8 cellular contexts compared by ENCODE assay signal in genomic region chr12:124744659-124745467, GRCh38.
DNase-seq lines count a peak whose midpoint lies in the region; ATAC-seq, FAIRE-seq and TF ChIP-seq lines count a peak whose summit lies in the region.

No MANE protein-coding gene starts in this region.

- intact Hi-C loops in right lobe of liver (cut with DNase I) = no loop called here
- intact Hi-C loops in activated T-helper 2 cell treated with anti-CD3 and anti-CD28 coated beads, Interferon-gamma antibody, Interleukin-2, Interleukin-4, amounts not matched to agents 10 μg/mL and 5 μg/mL and 100 μg/mL, durations not matched to agents 14 hours and 24 hours and 36 hours (cut with micrococcal nuclease) = no loop called here

- H3K36me3 ChIP-seq in BLaER1 treated with 17β-estradiol and CSF1 and Interleukin-3, amounts not matched to agents 10 nM and 100 nM = no peaks in the 10 kb centered on the region
- no peaks in the 10 kb centered on the region for H3K36me3 ChIP-seq in right lobe of liver

- 85% methylated on average over 7 of the region's 15 CpGs for WGBS in right lobe of liver (ENCODE audit: insufficient coverage, low coverage, low lambda C conversion rate, missing lambda C conversion rate)

- H3K4me1 Mint-ChIP-seq in activated T-helper 2 cell treated with anti-CD3 and anti-CD28 coated beads, Interferon-gamma antibody, Interleukin-2, Interleukin-4, amounts not matched to agents 10 μg/mL and 5 μg/mL and 100 μg/mL, durations not matched to agents 14 hours and 24 hours and 36 hours (ENCODE audit: low read depth) = peaks cover 21% of the 10 kb centered on the region

- no peak overlapping the region for H3K27ac Mint-ChIP-seq in activated T-helper 2 cell treated with anti-CD3 and anti-CD28 coated beads, Interferon-gamma antibody, Interleukin-2, Interleukin-4, amounts not matched to agents 10 μg/mL and 5 μg/mL and 100 μg/mL, durations not matched to agents 14 hours and 24 hours and 36 hours

- no peaks in the 10 kb centered on the region for H4K20me1 ChIP-seq in BLaER1 treated with 17β-estradiol and CSF1 and Interleukin-3, amounts not matched to agents 10 nM and 100 nM

- H3K4me3 ChIP-seq in BLaER1 treated with 17β-estradiol and CSF1 and Interleukin-3, amounts not matched to agents 10 nM and 100 nM = no peak overlapping the region
- no peak overlapping the region for H3K4me3 ChIP-seq in right lobe of liver

- H3K9me3 ChIP-seq in BLaER1 treated with 17β-estradiol and CSF1 and Interleukin-3, amounts not matched to agents 10 nM and 100 nM (replicated peaks in 1 of 11) = peaks cover 0 to 2% (median 1%) of the 10 kb centered on the region in 11 experiments; a peak in 7 of 22 replicates
- H3K9me3 ChIP-seq in right lobe of liver = no peaks in the 10 kb centered on the region

- H3K4me3 Mint-ChIP-seq in activated T-helper 2 cell treated with anti-CD3 and anti-CD28 coated beads, Interferon-gamma antibody, Interleukin-2, Interleukin-4, amounts not matched to agents 10 μg/mL and 5 μg/mL and 100 μg/mL, durations not matched to agents 14 hours and 24 hours and 36 hours (ENCODE audit: low read depth) = no peak overlapping the region

- H3K4me1 ChIP-seq in BLaER1 treated with 17β-estradiol and CSF1 and Interleukin-3, amounts not matched to agents 10 nM and 100 nM = peaks cover 57 to 100% (median 83%) of the 10 kb centered on the region in 10 experiments
- H3K4me1 ChIP-seq in right lobe of liver = peaks cover 0 to 58% (median 28%) of the 10 kb centered on the region in 4 donors

- FAIRE-seq in H54 (lab: Jason Lieb, UNC) = no peak

- TF ChIP-seq POLR2A in H54 (IDR thresholded peaks at IDR 0.05; ENCODE audit: low read depth, low read length) (no peak), right lobe of liver (IDR thresholded peaks at IDR 0.05) (no peak)

- peaks cover 7% of the 10 kb centered on the region for H3K9me3 Mint-ChIP-seq in activated T-helper 2 cell treated with anti-CD3 and anti-CD28 coated beads, Interferon-gamma antibody, Interleukin-2, Interleukin-4, amounts not matched to agents 10 μg/mL and 5 μg/mL and 100 μg/mL, durations not matched to agents 14 hours and 24 hours and 36 hours

- no peaks in the 10 kb centered on the region; a peak in 1 of 22 replicates for H3K27me3 ChIP-seq in BLaER1 treated with 17β-estradiol and CSF1 and Interleukin-3, amounts not matched to agents 10 nM and 100 nM
- no peaks in the 10 kb centered on the region for H3K27me3 ChIP-seq in right lobe of liver

- DNase-seq in H54 (ENCODE audit: insufficient read length, low spot score) (peak; percentile 64), SK-MEL-5 (ENCODE audit: low read depth, low spot score) (peak; percentile 58), right lobe of liver (no peak), pons (ENCODE audit: low spot score) (no peak), Kasumi-1 (lab: John Stamatoyannopoulos, UW) (no peak)
- no peak for DNase-seq in activated T-helper 2 cell treated with anti-CD3 and anti-CD28 coated beads, Interferon-gamma antibody, Interleukin-2, Interleukin-4, amounts not matched to agents 10 μg/mL and 5 μg/mL and 100 μg/mL, durations not matched to agents 14 hours and 24 hours and 36 hours (ENCODE audit: low spot score)

- H3K9ac ChIP-seq in BLaER1 treated with 17β-estradiol and CSF1 and Interleukin-3, amounts not matched to agents 10 nM and 100 nM = peak overlapping the region in 6 of 11 experiments; percentile 75 to 81 (median 77); a peak in 8 of 22 replicates

- peak overlapping the region in 8 of 11 experiments; percentile 79 to 98 (median 88); a peak in 15 of 22 replicates for H3K27ac ChIP-seq in BLaER1 treated with 17β-estradiol and CSF1 and Interleukin-3, amounts not matched to agents 10 nM and 100 nM
- peak overlapping the region in 2 of 3 donors; percentile 70 to 88 for H3K27ac ChIP-seq in right lobe of liver

- no peak for TF ChIP-seq CTCF in right lobe of liver (IDR thresholded peaks at IDR 0.05)

- ATAC-seq in right lobe of liver (no peak), HG02852 (IDR thresholded peaks at IDR 0.05; ENCODE audit: unreplicated experiment) (no peak)

- peaks cover 19% of the 10 kb centered on the region for H3K27me3 Mint-ChIP-seq in activated T-helper 2 cell treated with anti-CD3 and anti-CD28 coated beads, Interferon-gamma antibody, Interleukin-2, Interleukin-4, amounts not matched to agents 10 μg/mL and 5 μg/mL and 100 μg/mL, durations not matched to agents 14 hours and 24 hours and 36 hours (ENCODE audit: low read depth)

- H3K36me3 Mint-ChIP-seq in activated T-helper 2 cell treated with anti-CD3 and anti-CD28 coated beads, Interferon-gamma antibody, Interleukin-2, Interleukin-4, amounts not matched to agents 10 μg/mL and 5 μg/mL and 100 μg/mL, durations not matched to agents 14 hours and 24 hours and 36 hours (ENCODE audit: low read depth) = no peaks in the 10 kb centered on the region

- H3K4me2 ChIP-seq in BLaER1 treated with 17β-estradiol and CSF1 and Interleukin-3, amounts not matched to agents 10 nM and 100 nM = peak overlapping the region in 7 of 11 experiments; percentile 79 to 96 (median 85); a peak in 13 of 22 replicates

- in situ Hi-C loops in SK-MEL-5 (cut with HindIII; ENCODE audit: low pct_unique_long_range_greater_than_20kb, low sequenced_read_pairs) = no loop called here

Comparison
In these comparisons a context has a peak if more than half of its experiments do, and no peak if none do; other contexts are left out.
1. DNase-seq: peak in H54 (single experiment) and SK-MEL-5 (single experiment); none in right lobe of liver (0 of 3), pons (single experiment), Kasumi-1 (0 of 2) and activated T-helper 2 cell treated with anti-CD3 and anti-CD28 coated beads, Interferon-gamma antibody, Interleukin-2, Interleukin-4, amounts not matched to agents 10 μg/mL and 5 μg/mL and 100 μg/mL, durations not matched to agents 14 hours and 24 hours and 36 hours (single experiment).